ENCODE assay signal across 4 cellular contexts in genomic region chr3:8675591-8675990, GRCh38. TPM values are rescaled to one million over a fixed set of nuclear protein-coding genes. Genes with fewer than 3 reads are reported as not detected.
"Had no signal": no experiment of that assay in that cellular context is flagged by ENCODE, and none has a peak within 500 bp of the region (broad histone marks: within the 10 kb centered on the region; RNA-seq: fewer than 3 reads in every experiment).

No MANE protein-coding gene starts in this region.

RNA-seq across cellular contexts. Expression of gene CAV3, which starts 58.0 kb away (rescaled TPM):
- total RNA-seq: M059J, PC-3, Peyer's patch had no signal
- polyA plus RNA-seq: SK-N-SH had no signal
